Comparison of ENCODE assay signal across 9 cellular contexts in genomic region chr14:92400579-92401444, GRCh38.
DNase-seq lines count a peak whose midpoint lies in the region; ATAC-seq, FAIRE-seq and TF ChIP-seq lines count a peak whose summit lies in the region.
"Had no signal": no experiment of that assay in that cellular context is flagged by ENCODE, and none has a peak within 500 bp of the region (broad histone marks: within the 10 kb centered on the region; RNA-seq: fewer than 3 reads in every experiment).

No MANE protein-coding gene starts in this region.

- H3K4me3 ChIP-seq in GM12865 (ENCODE audit: low read depth, low read length) = no peak overlapping the region
- H3K4me3 ChIP-seq in transverse colon = no peak overlapping the region

- no peak for TF ChIP-seq EP300 in transverse colon (IDR thresholded peaks at IDR 0.05; ENCODE audit: low read depth)

- no peak for TF ChIP-seq POLR2A in transverse colon (IDR thresholded peaks at IDR 0.05)

- no peak for TF ChIP-seq CTCF in GM12865 (IDR thresholded peaks at IDR 0.05; ENCODE audit: insufficient read depth, low read depth, low read length, missing control alignments)
- TF ChIP-seq CTCF in transverse colon (IDR thresholded peaks at IDR 0.05) = no peak

- DNase-seq in GM12865 (ENCODE audit: low read depth) = peak; percentile 69
- peak; percentile 5 for DNase-seq in fibroblast of peridontal ligament (ENCODE audit: extremely low read depth)
- no peak for DNase-seq in NCI-H524 (lab: John Stamatoyannopoulos, UW)
- no peak for DNase-seq in transverse colon
- no peak for DNase-seq in HTR-8/SVneo (ENCODE audit: insufficient read length, low spot score)

- in situ Hi-C loops in transverse colon (cut with MboI; ENCODE audit: low pct_ligation_motif_present in 1 of 4, low pct_unique_long_range_greater_than_20kb in 1 of 4, low sequenced_read_pairs in 3 of 4) = no loop called here

- intact Hi-C loops in transverse colon (cut with DNase I; ENCODE audit: low total_unique reads) = no loop called here

- no peaks in the 10 kb centered on the region for H3K27me3 ChIP-seq in transverse colon

- no peaks in the 10 kb centered on the region for H3K9me3 ChIP-seq in transverse colon

- WGBS in transverse colon (ENCODE audit: low coverage in 1 of 2), 2 donors = 56 to 66% methylated on average over 4 to 7 of the region's 7 CpGs

- FAIRE-seq in HTR-8/SVneo (lab: Jason Lieb, UNC) = no peak
- FAIRE-seq: RCC 7860 had no signal

- no peaks in the 10 kb centered on the region for H3K36me3 ChIP-seq in transverse colon

- ATAC-seq in GM21576 (IDR thresholded peaks at IDR 0.05; ENCODE audit: unreplicated experiment) = peak; percentile 74
- ATAC-seq in HG03469 (IDR thresholded peaks at IDR 0.05; ENCODE audit: unreplicated experiment) = peak; percentile 71
- ATAC-seq in HG02840 (IDR thresholded peaks at IDR 0.05; ENCODE audit: low FRiP score, unreplicated experiment) = no peak

- no peaks in the 10 kb centered on the region for H3K4me1 ChIP-seq in transverse colon

- H3K27ac ChIP-seq in transverse colon = no peak overlapping the region

Comparison
In these comparisons a context has a peak if more than half of its experiments do, and no peak if none do; other contexts are left out.
1. DNase-seq: peak in GM12865 (single experiment) and fibroblast of peridontal ligament (single experiment); none in NCI-H524 (0 of 2), transverse colon (single experiment) and HTR-8/SVneo (single experiment).